Comparison of ENCODE assay signal across 9 cellular contexts in genomic region chr14:89351364-89351957, GRCh38.
DNase-seq lines count a peak whose midpoint lies in the region; ATAC-seq and TF ChIP-seq lines count a peak whose summit lies in the region.
"Had no signal": no experiment of that assay in that cellular context is flagged by ENCODE, and none has a peak within 500 bp of the region (broad histone marks: within the 10 kb centered on the region; RNA-seq: fewer than 3 reads in every experiment).

No MANE protein-coding gene starts in this region.

- TF ChIP-seq EP300 in gastroesophageal sphincter (IDR thresholded peaks at IDR 0.05): no peak

- H3K36me3 ChIP-seq in gastroesophageal sphincter: peaks cover 0 to 17% of the 10 kb centered on the region in 2 donors

- H3K27ac ChIP-seq in gastroesophageal sphincter (peak overlapping the region; percentile 77 to 81 (median 78)), skin epidermis (peak overlapping the region in 17 of 21 experiments; percentile 2 to 79 (median 62))
- H3K27ac ChIP-seq: epithelial cell of prostate had no signal

- WGBS in gastroesophageal sphincter (ENCODE audit: low coverage in 1 of 2), 2 donors: 1 to 5% methylated on average over 10 to 11 of the region's 11 CpGs

- H3K4me3 ChIP-seq in gastroesophageal sphincter (no peak overlapping the region), skin epidermis (no peak overlapping the region)

- no peak for TF ChIP-seq CTCF in gastroesophageal sphincter (IDR thresholded peaks at IDR 0.05)

- no peaks in the 10 kb centered on the region for H3K9me3 Mint-ChIP-seq in activated CD8-positive, alpha-beta memory T cell treated with anti-CD3 and anti-CD28 coated beads, Interleukin-2, amount 10 ng/mL, durations not matched to agents 7 days and 5 days (ENCODE audit: low read depth)
- H3K9me3 Mint-ChIP-seq in T-cell: no peaks in the 10 kb centered on the region

- peak overlapping the region; percentile 90 for H3K27ac Mint-ChIP-seq in activated CD8-positive, alpha-beta memory T cell treated with anti-CD3 and anti-CD28 coated beads, Interleukin-2, amount 10 ng/mL, durations not matched to agents 7 days and 5 days
- peak overlapping the region; percentile 93 to 96 for H3K27ac Mint-ChIP-seq in T-cell

- peaks cover 14 to 58% (median 23%) of the 10 kb centered on the region in 3 donors for H3K4me1 ChIP-seq in gastroesophageal sphincter

- DNase-seq in activated CD8-positive, alpha-beta memory T cell treated with anti-CD3 and anti-CD28 coated beads, Interleukin-2, amount 10 ng/mL, durations not matched to agents 7 days and 5 days: peak; percentile 64
- DNase-seq in activated CD8-positive, alpha-beta memory T cell treated with anti-CD3 and anti-CD28 coated beads, Interleukin-2, amount 50 U/mL, for 48 hours: no peak
- peak in 4 of 34 experiments; percentile 9 to 23 (median 15) for DNase-seq in T-cell
- no peak for DNase-seq in stimulated activated CD4-positive, alpha-beta T cell treated with anti-CD3 and anti-CD28 coated beads, Interleukin-12 subunit alpha, Interleukin-12 subunit beta, amount 100 ng/mL, for 4 hours

- no peaks in the 10 kb centered on the region for H3K9me3 ChIP-seq in gastroesophageal sphincter

- POLR2A ChIA-PET in T-cell (lab: Charles Lee): interaction anchor here in 1 of 2 donors (0.5 to 0.6 kb wide), 2 partner anchors 9 to 1838 kb away, joined by 3 to 5 read pairs; no protein-coding TSS in a partner anchor

- CTCF ChIA-PET in activated CD8-positive, alpha-beta memory T cell treated with anti-CD3 and anti-CD28 coated beads, Interleukin-2, amount 10 ng/mL, durations not matched to agents 7 days and 5 days (lab: Charles Lee): interaction anchor here (1.1 to 1.2 kb wide), 2 partner anchors 251 to 588 kb away, joined by 3 read pairs; no protein-coding TSS in a partner anchor
- CTCF ChIA-PET in T-cell (lab: Charles Lee): interaction anchor here in 1 of 2 donors (0.6 kb wide), 1 partner anchor 8 kb away, joined by 4 read pairs; no protein-coding TSS in a partner anchor

- peaks cover 43% of the 10 kb centered on the region for H3K4me1 Mint-ChIP-seq in activated CD8-positive, alpha-beta memory T cell treated with anti-CD3 and anti-CD28 coated beads, Interleukin-2, amount 10 ng/mL, durations not matched to agents 7 days and 5 days
- peaks cover 62 to 66% (median 62%) of the 10 kb centered on the region in 3 donors for H3K4me1 Mint-ChIP-seq in T-cell

- peak overlapping the region; percentile 58 for H3K4me3 Mint-ChIP-seq in activated CD8-positive, alpha-beta memory T cell treated with anti-CD3 and anti-CD28 coated beads, Interleukin-2, amount 10 ng/mL, durations not matched to agents 7 days and 5 days
- peak overlapping the region; percentile 63 to 77 (median 72) for H3K4me3 Mint-ChIP-seq in T-cell

- H3K36me3 Mint-ChIP-seq in activated CD8-positive, alpha-beta memory T cell treated with anti-CD3 and anti-CD28 coated beads, Interleukin-2, amount 10 ng/mL, durations not matched to agents 7 days and 5 days: peaks cover 40% of the 10 kb centered on the region
- peaks cover 42% of the 10 kb centered on the region for H3K36me3 Mint-ChIP-seq in T-cell

- H3K27me3 Mint-ChIP-seq in activated CD8-positive, alpha-beta memory T cell treated with anti-CD3 and anti-CD28 coated beads, Interleukin-2, amount 10 ng/mL, durations not matched to agents 7 days and 5 days: no peaks in the 10 kb centered on the region
- no peaks in the 10 kb centered on the region for H3K27me3 Mint-ChIP-seq in T-cell

- H3K27me3 ChIP-seq in gastroesophageal sphincter: no peaks in the 10 kb centered on the region

- ATAC-seq in activated CD8-positive, alpha-beta memory T cell treated with anti-CD3 and anti-CD28 coated beads, Interleukin-2, amount 10 ng/mL, durations not matched to agents 7 days and 5 days: peak; percentile 90
- ATAC-seq in HG03108 (IDR thresholded peaks at IDR 0.05; ENCODE audit: unreplicated experiment) (peak; percentile 75), T-cell (replicated peaks in 1 of 4) (peak in 3 of 4 experiments; percentile 48 to 81 (median 69)), gastroesophageal sphincter (no peak), GM18870 (IDR thresholded peaks at IDR 0.05; ENCODE audit: unreplicated experiment) (no peak)

- TF ChIP-seq POLR2A in gastroesophageal sphincter (IDR thresholded peaks at IDR 0.05): no peak

Comparison
In these comparisons a context has a peak if more than half of its experiments do, and no peak if none do; other contexts are left out.
1. ATAC-seq: peak in activated CD8-positive, alpha-beta memory T cell treated with anti-CD3 and anti-CD28 coated beads, Interleukin-2, amount 10 ng/mL, durations not matched to agents 7 days and 5 days (single experiment), HG03108 (single experiment) and T-cell (3 of 4); none in gastroesophageal sphincter (single experiment) and GM18870 (single experiment).